In genomic region chr6:89412071-89413005, GRCh38 we compare ENCODE assay signal across 9 cellular contexts. TPM values are rescaled to one million over a fixed set of nuclear protein-coding genes. Genes with fewer than 3 reads are reported as not detected.
DNase-seq lines count a peak whose midpoint lies in the region; ATAC-seq, FAIRE-seq and TF ChIP-seq lines count a peak whose summit lies in the region.
"Had no signal": no experiment of that assay in that cellular context is flagged by ENCODE, and none has a peak within 500 bp of the region (broad histone marks: within the 10 kb centered on the region; RNA-seq: fewer than 3 reads in every experiment).

A gene with protein sequence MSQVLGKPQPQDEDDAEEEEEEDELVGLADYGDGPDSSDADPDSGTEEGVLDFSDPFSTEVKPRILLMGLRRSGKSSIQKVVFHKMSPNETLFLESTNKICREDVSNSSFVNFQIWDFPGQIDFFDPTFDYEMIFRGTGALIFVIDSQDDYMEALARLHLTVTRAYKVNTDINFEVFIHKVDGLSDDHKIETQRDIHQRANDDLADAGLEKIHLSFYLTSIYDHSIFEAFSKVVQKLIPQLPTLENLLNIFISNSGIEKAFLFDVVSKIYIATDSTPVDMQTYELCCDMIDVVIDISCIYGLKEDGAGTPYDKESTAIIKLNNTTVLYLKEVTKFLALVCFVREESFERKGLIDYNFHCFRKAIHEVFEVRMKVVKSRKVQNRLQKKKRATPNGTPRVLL (minus strand): TSS chr6:89412273. CDS start chr6:89411993, 280 bp downstream.

- peak within 1 kb of the TSS; percentile 91 for H3K4me3 Mint-ChIP-seq in activated naive CD4-positive, alpha-beta T cell treated with anti-CD3 and anti-CD28 coated beads for 36 hours

- ATAC-seq in GM21423 (IDR thresholded peaks at IDR 0.05; ENCODE audit: unreplicated experiment) (peak; percentile 70), RWPE2 (ENCODE audit: low read depth) (peak; percentile 40)

- no peak for TF ChIP-seq POLR2A in ovary (IDR thresholded peaks at IDR 0.05)

- no peaks in the 10 kb centered on the region for H3K9me3 Mint-ChIP-seq in activated naive CD4-positive, alpha-beta T cell treated with anti-CD3 and anti-CD28 coated beads for 36 hours

- CTCF ChIA-PET in activated naive CD4-positive, alpha-beta T cell treated with anti-CD3 and anti-CD28 coated beads for 36 hours (lab: Charles Lee), result interaction anchor here (0.6 to 5.5 kb wide), 5 partner anchors 19 to 197 kb away, joined by 3 to 26 read pairs (median 16); partner anchors contain the start of gene ANKRD6

- H3K4me1 ChIP-seq in RWPE2 (ENCODE audit: insufficient read depth, poor library complexity, severe bottlenecking) (peaks cover 4% of the 10 kb centered on the region), ovary (ENCODE audit: insufficient read depth) (peaks cover 2% of the 10 kb centered on the region), urinary bladder (ENCODE audit: insufficient read depth) (no peaks in the 10 kb centered on the region)

- no peak for TF ChIP-seq EP300 in ovary (IDR thresholded peaks at IDR 0.05)

- H3K36me3 ChIP-seq in RWPE2 (ENCODE audit: low read depth), result no peaks in the 10 kb centered on the region
- no peaks in the 10 kb centered on the region for H3K36me3 ChIP-seq in ovary
- H3K36me3 ChIP-seq in urinary bladder (ENCODE audit: insufficient read depth), result no peaks in the 10 kb centered on the region

- H3K27me3 ChIP-seq in RWPE2 (ENCODE audit: insufficient read depth, poor library complexity, severe bottlenecking), result peaks cover 54% of the 10 kb centered on the region
- H3K27me3 ChIP-seq in ovary, result no peaks in the 10 kb centered on the region

- H3K4me3 ChIP-seq in RWPE2 (ENCODE audit: severe bottlenecking) (peak within 1 kb of the TSS; percentile 47), ovary (peak within 1 kb of the TSS; percentile 58), urinary bladder (ENCODE audit: low read depth, low read length) (peak within 1 kb of the TSS; percentile 90)

- H3K27ac Mint-ChIP-seq in activated naive CD4-positive, alpha-beta T cell treated with anti-CD3 and anti-CD28 coated beads for 36 hours, result peak within 1 kb of the TSS; percentile 31

- peak; percentile 68 for DNase-seq in D721Med (ENCODE audit: insufficient read length, low spot score)
- DNase-seq in HuH-7 (ENCODE audit: low spot score), result peak; percentile 91
- no peak for DNase-seq in RWPE2 (ENCODE audit: low spot score)
- DNase-seq in activated naive CD4-positive, alpha-beta T cell treated with anti-CD3 and anti-CD28 coated beads for 36 hours, result peak; percentile 67
- DNase-seq in head of caudate nucleus, result peak; percentile 77 to 95 (median 88)
- peak; percentile 34 to 54 (median 45) for DNase-seq in ovary

- H3K27ac ChIP-seq in RWPE2 (ENCODE audit: poor library complexity, severe bottlenecking) (no peak within 1 kb of the TSS), ovary (peak within 1 kb of the TSS in 1 of 2 donors; percentile 18), urinary bladder (ENCODE audit: low read depth) (peak within 1 kb of the TSS; percentile 31)

- intact Hi-C loops in activated naive CD4-positive, alpha-beta T cell treated with anti-CD3 and anti-CD28 coated beads for 36 hours (cut with micrococcal nuclease), result loop anchor here (1.0 to 10.0 kb wide), 8 partner anchors 21 to 1172 kb away; partner anchors contain the start of genes ANKRD6, CASP8AP2, LYRM2 and MAP3K7
- intact Hi-C loops in head of caudate nucleus (cut with DNase I) (no loop called here), ovary (cut with DNase I) (no loop called here)

- FAIRE-seq in D721Med (lab: Jason Lieb, UNC), result no peak
- FAIRE-seq: endometrium had no signal

- WGBS in ovary, 3 donors, result 1% methylated on average over 38 to 80 of the region's 85 CpGs
- under 1% methylated on average over 84 of the region's 85 CpGs for WGBS in urinary bladder

- H3K9me3 ChIP-seq in RWPE2 (ENCODE audit: severe bottlenecking) (no peaks in the 10 kb centered on the region), ovary (no peaks in the 10 kb centered on the region)

- H3K4me1 Mint-ChIP-seq in activated naive CD4-positive, alpha-beta T cell treated with anti-CD3 and anti-CD28 coated beads for 36 hours (ENCODE audit: low read depth), result peaks cover 23% of the 10 kb centered on the region

- TF ChIP-seq CTCF in D721Med (IDR thresholded peaks at IDR 0.05; ENCODE audit: insufficient read depth, missing control alignments), result no peak
- no peak for TF ChIP-seq CTCF in RWPE2 (IDR thresholded peaks at IDR 0.05; ENCODE audit: poor library complexity, severe bottlenecking)
- no peak for TF ChIP-seq CTCF in ovary (IDR thresholded peaks at IDR 0.05)

- no peaks in the 10 kb centered on the region for H3K36me3 Mint-ChIP-seq in activated naive CD4-positive, alpha-beta T cell treated with anti-CD3 and anti-CD28 coated beads for 36 hours (ENCODE audit: low read depth)

- H3K27me3 Mint-ChIP-seq in activated naive CD4-positive, alpha-beta T cell treated with anti-CD3 and anti-CD28 coated beads for 36 hours (ENCODE audit: low read depth), result peaks cover 4% of the 10 kb centered on the region

RNA-seq across cellular contexts. Expression of the gene that starts here (rescaled TPM):
- 10 to 100 TPM; 11.3 to 13.2 TPM for total RNA-seq in activated naive CD4-positive, alpha-beta T cell treated with anti-CD3 and anti-CD28 coated beads for 36 hours
- total RNA-seq in ovary (10 to 100 TPM in 1 of 7 donors, 1 to 10 TPM in 6; 3.1 to 12.9 (median 7.9) TPM), urinary bladder (11.4 TPM)
- polyA plus RNA-seq in ovary (1 to 10 TPM in 1 of 2 donors, under 1 TPM in 1; 0.71 to 9.0 TPM), urinary bladder (8.4 TPM)
